Comparison of ENCODE assay signal across 13 cellular contexts in genomic region chr22:40749006-40749405, GRCh38.
A peak's percentile ranks its signal among the peaks of the same experiment; 100 is the strongest.
DNase-seq lines count a peak whose midpoint lies in the region; ATAC-seq and TF ChIP-seq lines count a peak whose summit lies in the region.
"Had no signal": no experiment of that assay in that cellular context is flagged by ENCODE, and none has a peak within 500 bp of the region (broad histone marks: within the 10 kb centered on the region; RNA-seq: fewer than 3 reads in every experiment).

No MANE protein-coding gene starts in this region.

- no peaks in the 10 kb centered on the region for H3K79me2 ChIP-seq in neural progenitor cell (ENCODE audit: low read depth)

- peaks cover 13% of the 10 kb centered on the region for H3K9me3 Mint-ChIP-seq in neural progenitor cell

- no peak overlapping the region for H3K27ac Mint-ChIP-seq in neural progenitor cell
- H3K27ac Mint-ChIP-seq: CD4-positive, alpha-beta T cell had no signal

- H3K4me3 ChIP-seq in neural progenitor cell (no peak overlapping the region), testis (no peak overlapping the region)
- H3K4me3 ChIP-seq: HAP-1 had no signal

- no peaks in the 10 kb centered on the region for H3K9me3 ChIP-seq in neural progenitor cell (ENCODE audit: low read depth)
- no peaks in the 10 kb centered on the region for H3K9me3 ChIP-seq in testis

- intact Hi-C loops in testis (cut with DNase I; ENCODE audit: low total_unique reads) (no loop called here), Right ventricle myocardium inferior (cut with DNase I) (no loop called here)

- DNase-seq in neural progenitor cell (ENCODE audit: low spot score) (no peak), testis (no peak), Right ventricle myocardium inferior (ENCODE audit: missing footprints) (no peak)
- DNase-seq: ACHN; AML-193; Caco-2; CD4-positive, alpha-beta T cell; GDM1 had no signal

- H3K27me3 ChIP-seq in neural progenitor cell (no peaks in the 10 kb centered on the region), testis (no peaks in the 10 kb centered on the region)

- H3K27me3 Mint-ChIP-seq in neural progenitor cell (ENCODE audit: insufficient read depth, low read depth), result peaks cover 12% of the 10 kb centered on the region
- H3K27me3 Mint-ChIP-seq: CD4-positive, alpha-beta T cell had no signal

- ATAC-seq in esophagus mucosa, result peak; percentile 63
- no peak for ATAC-seq in GM21447 (IDR thresholded peaks at IDR 0.05; ENCODE audit: unreplicated experiment)
- ATAC-seq in Right ventricle myocardium inferior, result no peak
- ATAC-seq in GM21723 (IDR thresholded peaks at IDR 0.05; ENCODE audit: unreplicated experiment), result no peak

- no peak for TF ChIP-seq POLR2A in testis (IDR thresholded peaks at IDR 0.05)

- TF ChIP-seq CTCF in neural progenitor cell (IDR thresholded peaks at IDR 0.05), result no peak
- TF ChIP-seq CTCF in testis (IDR thresholded peaks at IDR 0.05), result no peak

- H3K4me2 ChIP-seq in neural progenitor cell, result no peak overlapping the region

- H3K36me3 ChIP-seq in neural progenitor cell (no peaks in the 10 kb centered on the region), testis (ENCODE audit: low read depth, missing control alignments) (no peaks in the 10 kb centered on the region)
- H3K36me3 ChIP-seq: HAP-1 had no signal

- peaks cover 27% of the 10 kb centered on the region for H3K4me1 Mint-ChIP-seq in neural progenitor cell

- peak overlapping the region; percentile 11 for H2AFZ ChIP-seq in neural progenitor cell (replicated peaks)

- WGBS in testis, 2 donors, result 89 to 95% methylated on average over 5 to 8 of the region's 8 CpGs

- H3F3A ChIP-seq in neural progenitor cell (ENCODE audit: low read depth), result no peaks in the 10 kb centered on the region

- no peaks in the 10 kb centered on the region for H4K20me1 ChIP-seq in neural progenitor cell (ENCODE audit: low read depth)

- H3K27ac ChIP-seq in neural progenitor cell (no peak overlapping the region), testis (peak overlapping the region; percentile 72 to 83)
- H3K27ac ChIP-seq: C4-2B had no signal

- no peak overlapping the region for H3K4me3 Mint-ChIP-seq in neural progenitor cell
- H3K4me3 Mint-ChIP-seq: CD4-positive, alpha-beta T cell had no signal

- no peak overlapping the region for H3K9ac ChIP-seq in neural progenitor cell

- peaks cover 2% of the 10 kb centered on the region for H3K36me3 Mint-ChIP-seq in neural progenitor cell

- peaks cover 21% of the 10 kb centered on the region for H3K4me1 ChIP-seq in neural progenitor cell
- H3K4me1 ChIP-seq in testis, result peaks cover 26% of the 10 kb centered on the region
- H3K4me1 ChIP-seq: Caco-2, HAP-1 had no signal
